29 cellular contexts compared by ENCODE assay signal in the genomic region with DNA sequence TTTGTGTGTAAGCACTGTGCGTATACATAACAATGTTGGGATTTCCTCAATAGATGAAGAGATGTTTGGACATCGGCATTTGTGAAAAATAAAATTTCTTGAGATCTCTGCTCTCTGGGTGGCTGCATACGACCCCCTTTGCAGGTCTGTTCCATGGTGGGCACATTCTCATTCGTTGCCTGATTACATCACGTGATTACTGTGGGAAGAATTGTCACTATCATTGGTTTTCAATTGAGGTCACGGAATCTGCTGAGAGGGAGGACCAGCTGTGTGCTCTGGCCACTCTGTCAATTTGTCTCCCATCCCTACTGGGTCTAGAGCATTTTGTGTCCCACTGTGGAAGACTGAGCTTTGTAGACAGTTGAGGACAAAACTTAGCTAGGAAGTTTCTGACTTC.
"Had no signal": no experiment of that assay in that cellular context is flagged by ENCODE, and none has a peak within 500 bp of the region (broad histone marks: within the 10 kb centered on the region; RNA-seq: fewer than 3 reads in every experiment).

No MANE protein-coding gene starts in this region.

- H3K27me3 Mint-ChIP-seq: dendritic cell treated with granulocyte-macrophage colony-stimulating factor and Interleukin-4, amounts not matched to agents 40 ng/mL and 50 ng/mL, for 4 days had no signal

- FAIRE-seq: colon, endometrium, endothelial cell of umbilical vein, frontal cortex had no signal

- H3K27ac Mint-ChIP-seq: dendritic cell treated with granulocyte-macrophage colony-stimulating factor and Interleukin-4, amounts not matched to agents 40 ng/mL and 50 ng/mL, for 4 days; endodermal cell had no signal

- H3K9me3 ChIP-seq: colonic mucosa, esophagus muscularis mucosa, esophagus squamous epithelium, gastrocnemius medialis, gastroesophageal sphincter had no signal

- ATAC-seq: effector memory CD8-positive, alpha-beta T cell; esophagus mucosa; foreskin keratinocyte; gastrocnemius medialis; gastroesophageal sphincter; heart left ventricle; heart right ventricle had no signal

- H3K4me1 ChIP-seq: colonic mucosa, foreskin keratinocyte, gastrocnemius medialis had no signal

- H3K9me3 Mint-ChIP-seq: dendritic cell treated with granulocyte-macrophage colony-stimulating factor and Interleukin-4, amounts not matched to agents 40 ng/mL and 50 ng/mL, for 4 days; endodermal cell had no signal

- H3K4me3 Mint-ChIP-seq: dendritic cell treated with granulocyte-macrophage colony-stimulating factor and Interleukin-4, amounts not matched to agents 40 ng/mL and 50 ng/mL, for 4 days; effector memory CD8-positive, alpha-beta T cell; endodermal cell had no signal

- DNase-seq: colonic mucosa; cortex of kidney; dermis blood vessel endothelial cell; dorsolateral prefrontal cortex; effector CD4-positive, alpha-beta T cell; effector CD8-positive, alpha-beta T cell; effector memory CD4-positive, alpha-beta T cell; effector memory CD8-positive, alpha-beta T cell; endodermal cell; erythroblast; esophagus squamous epithelium; foreskin fibroblast; foreskin keratinocyte; foreskin melanocyte; gastrocnemius medialis; glutamatergic neuron; head of caudate nucleus; heart left ventricle; heart right ventricle had no signal

- H3K27me3 ChIP-seq: colonic mucosa, esophagus muscularis mucosa, esophagus squamous epithelium, foreskin keratinocyte, gastrocnemius medialis, heart left ventricle, heart right ventricle had no signal

- H3K27ac ChIP-seq: colonic mucosa, coronary artery, dorsolateral prefrontal cortex, epithelial cell of prostate, esophagus muscularis mucosa, esophagus squamous epithelium, foreskin keratinocyte, gastrocnemius medialis, gastroesophageal sphincter, heart left ventricle, heart right ventricle had no signal

- H3K36me3 ChIP-seq: colonic mucosa, esophagus muscularis mucosa, esophagus squamous epithelium, gastrocnemius medialis, gastroesophageal sphincter had no signal

- H3K4me3 ChIP-seq: colonic mucosa, coronary artery, dorsolateral prefrontal cortex, esophagus muscularis mucosa, esophagus squamous epithelium, gastrocnemius medialis, gastroesophageal sphincter, heart left ventricle, heart right ventricle had no signal
